Comparison of ENCODE assay signal across 10 cellular contexts in genomic region chr16:85453-85782, GRCh38. TPM values are rescaled to one million over a fixed set of nuclear protein-coding genes. Genes with fewer than 3 reads are reported as not detected.
A peak's percentile ranks its signal among the peaks of the same experiment; 100 is the strongest.
DNase-seq lines count a peak whose midpoint lies in the region; ATAC-seq, FAIRE-seq and TF ChIP-seq lines count a peak whose summit lies in the region.
"Had no signal": no experiment of that assay in that cellular context is flagged by ENCODE, and none has a peak within 500 bp of the region (broad histone marks: within the 10 kb centered on the region; RNA-seq: fewer than 3 reads in every experiment).

No MANE protein-coding gene starts in this region.

- no peak overlapping the region for H3K4me2 ChIP-seq in K562 (ENCODE audit: insufficient read depth, low read length)
- no peak overlapping the region for H3K4me2 ChIP-seq in osteoblast (ENCODE audit: insufficient read depth, low read length)

- H3K79me2 ChIP-seq in K562 (ENCODE audit: control insufficient read depth, insufficient read depth, low read length): no peaks in the 10 kb centered on the region
- H3K79me2 ChIP-seq in osteoblast (ENCODE audit: insufficient read depth, low read length): peaks cover 46% of the 10 kb centered on the region
- H3K79me2 ChIP-seq: parathyroid adenoma had no signal

- POLR2A ChIA-PET in K562 (lab: Yijun Ruan, JAX): interaction anchor here (0.6 to 2.8 kb wide), 6 partner anchors 8 to 1994 kb away, joined by 3 to 16 read pairs (median 3); partner anchors contain the start of gene RHBDF1

- no peak for TF ChIP-seq EP300 in K562 (IDR thresholded peaks at IDR 0.05; ENCODE audit: low read length)

- intact Hi-C loops in left ventricle myocardium inferior (cut with micrococcal nuclease) (no loop called here), right cardiac atrium (cut with DNase I) (no loop called here), K562 (cut with micrococcal nuclease) (no loop called here), uterus (cut with DNase I; ENCODE audit: low total_unique reads) (no loop called here)

- H3K27ac ChIP-seq in left ventricle myocardium inferior (replicated peaks) (peak overlapping the region; percentile 75), right cardiac atrium (ENCODE audit: low read length) (no peak overlapping the region), K562 (ENCODE audit: extremely low read depth, low read depth, low read length) (no peak overlapping the region), osteoblast (ENCODE audit: low read depth, low read length) (peak overlapping the region; percentile 65), uterus (peak overlapping the region; percentile 57 to 59)
- H3K27ac ChIP-seq: parathyroid adenoma had no signal

- CTCF ChIA-PET in K562 (lab: Yijun Ruan, JAX; ENCODE audit: low intra/inter-chr PET ratio): no interaction called here

- H4K20me1 ChIP-seq in K562 (replicated peaks; ENCODE audit: control insufficient read depth, insufficient read depth, low read length) (peaks cover 12% of the 10 kb centered on the region; the same call in 1 of the 2 replicates), osteoblast (ENCODE audit: insufficient read depth, low read length) (peaks cover 39% of the 10 kb centered on the region)

- TF ChIP-seq POLR2A in K562 (conservative IDR thresholded peaks at IDR 0.05) (no peak; the same call in 1 of the 2 replicates), uterus (IDR thresholded peaks at IDR 0.05) (no peak)

- H3K9me3 ChIP-seq in left ventricle myocardium inferior (replicated peaks): no peaks in the 10 kb centered on the region
- H3K9me3 ChIP-seq in right cardiac atrium (ENCODE audit: control insufficient read depth, low read length): no peaks in the 10 kb centered on the region
- H3K9me3 ChIP-seq in K562 (replicated peaks; ENCODE audit: control insufficient read depth, insufficient read depth, low read depth, low read length): no peaks in the 10 kb centered on the region
- no peaks in the 10 kb centered on the region for H3K9me3 ChIP-seq in osteoblast (ENCODE audit: low read depth, low read length)
- H3K9me3 ChIP-seq in uterus: no peaks in the 10 kb centered on the region

- no peak for ATAC-seq in right cardiac atrium
- ATAC-seq in K562: no peak

- no peak overlapping the region for H2AFZ ChIP-seq in K562 (ENCODE audit: low read depth, low read length)
- no peak overlapping the region for H2AFZ ChIP-seq in osteoblast (ENCODE audit: low read length)
- H2AFZ ChIP-seq: parathyroid adenoma had no signal

- peak overlapping the region in 1 of 2 experiments; percentile 65; a peak in 1 of 4 replicates for H3K9ac ChIP-seq in K562 (ENCODE audit: insufficient read depth in 1 of 2, low read depth in 2 of 2, low read length in 2 of 2)
- H3K9ac ChIP-seq: parathyroid adenoma had no signal

- 75% methylated on average over 16 of the region's 16 CpGs for WGBS in right cardiac atrium
- 89% methylated on average over 15 of the region's 16 CpGs for WGBS in K562 (ENCODE audit: insufficient coverage, low coverage, missing lambda C conversion rate)

- DNase-seq in left ventricle myocardium inferior: no peak
- no peak for DNase-seq in right cardiac atrium
- DNase-seq in K562 (ENCODE audit: extremely low read depth in 1 of 4, low spot score in 3 of 4): no peak
- no peak for DNase-seq in osteoblast (ENCODE audit: insufficient read length, low spot score, missing footprints)
- DNase-seq in uterus: no peak
- no peak for DNase-seq in stimulated activated CD4-positive, alpha-beta T cell treated with anti-CD3 and anti-CD28 coated beads, Interleukin-12 subunit alpha, Interleukin-12 subunit beta, amount 100 ng/mL, for 4 hours
- DNase-seq in SIG-M5 (lab: John Stamatoyannopoulos, UW): no peak
- no peak for DNase-seq in COR-L47 (lab: John Stamatoyannopoulos, UW)
- DNase-seq: activated effector memory CD4-positive, alpha-beta T cell treated with Interleukin-2 at 50 U/mL for 16 hours had no signal

- H3K27me3 ChIP-seq in left ventricle myocardium inferior (ENCODE audit: low read depth) (no peaks in the 10 kb centered on the region), right cardiac atrium (ENCODE audit: control insufficient read depth, insufficient read depth) (no peaks in the 10 kb centered on the region), K562 (ENCODE audit: control insufficient read depth in 2 of 2, insufficient read depth in 2 of 2, low read length in 2 of 2) (no peaks in the 10 kb centered on the region), osteoblast (ENCODE audit: insufficient read depth, low read length) (no peaks in the 10 kb centered on the region), uterus (no peaks in the 10 kb centered on the region)

- TF ChIP-seq RAD21 in K562 (CRISPR knock-in tag; conservative IDR thresholded peaks at IDR 0.05 in 1 of 2, IDR thresholded peaks at IDR 0.05 in 1 of 2): no peak

- no peak for FAIRE-seq in K562 (lab: Jason Lieb, UNC)

- H3K4me1 ChIP-seq in left ventricle myocardium inferior: peaks cover 39% of the 10 kb centered on the region
- peaks cover 7% of the 10 kb centered on the region for H3K4me1 ChIP-seq in right cardiac atrium (ENCODE audit: control insufficient read depth, insufficient read depth, low read length)
- peaks cover 2 to 54% of the 10 kb centered on the region in 2 experiments; a peak in 4 of 5 replicates for H3K4me1 ChIP-seq in K562 (replicated peaks in 1 of 2; ENCODE audit: control insufficient read depth in 2 of 2, insufficient read depth in 2 of 2, low read length in 2 of 2)
- H3K4me1 ChIP-seq in osteoblast (ENCODE audit: insufficient read depth, low read length): peaks cover 23% of the 10 kb centered on the region
- H3K4me1 ChIP-seq in uterus: peaks cover 0 to 17% of the 10 kb centered on the region in 2 donors

- no TSS peak for BruUV-seq in K562 (replicated peaks; lab: Mats Ljungman, UMichigan)

- peaks cover 3% of the 10 kb centered on the region for H3K9me1 ChIP-seq in K562 (ENCODE audit: control insufficient read depth, insufficient read depth, low read length)

- TF ChIP-seq CTCF in left ventricle myocardium inferior (IDR thresholded peaks at IDR 0.05; ENCODE audit: borderline replicate concordance) (no peak), K562 (IDR thresholded peaks at IDR 0.05 in 2 of 3, conservative IDR thresholded peaks at IDR 0.05 in 1 of 3; ENCODE audit: insufficient read depth in 2 of 3, low read depth in 1 of 3, low read length in 3 of 3) (no peak), osteoblast (IDR thresholded peaks at IDR 0.05; ENCODE audit: extremely low read depth, low read depth, low read length) (no peak), uterus (IDR thresholded peaks at IDR 0.05) (no peak)

- in situ Hi-C loops in K562 (cut with MboI): no loop called here

- peaks cover 63% of the 10 kb centered on the region for H3K36me3 ChIP-seq in left ventricle myocardium inferior
- peaks cover 82% of the 10 kb centered on the region; the same call in 2 of the 3 replicates for H3K36me3 ChIP-seq in K562 (ENCODE audit: control insufficient read depth, insufficient read depth, low read length)
- peaks cover 54% of the 10 kb centered on the region for H3K36me3 ChIP-seq in osteoblast (ENCODE audit: insufficient read depth, low read length)
- H3K36me3 ChIP-seq in uterus: no peaks in the 10 kb centered on the region

- H3K4me3 ChIP-seq in left ventricle myocardium inferior (no peak overlapping the region), right cardiac atrium (ENCODE audit: low read length) (no peak overlapping the region), K562 (no peak overlapping the region), osteoblast (ENCODE audit: insufficient read depth, low read length) (no peak overlapping the region), uterus (no peak overlapping the region)

RNA-seq across cellular contexts. Expression of gene MPG, which starts 7.4 kb away (rescaled TPM):
- total RNA-seq in left ventricle myocardium inferior: 44.5 TPM
- 10 to 100 TPM; 31.8 to 39.3 (median 37.9) TPM for total RNA-seq in right cardiac atrium
- polyA plus RNA-seq in right cardiac atrium: 56.8 TPM
- total RNA-seq in K562 (2011; cell fraction: chromatin; rRNA removed; ENCODE audit: low replicate concordance): 6.3 and 35.1 TPM in 2 replicates
- total RNA-seq in K562 (2011; cell fraction: nucleolus; rRNA removed): 52.2 and 54.0 TPM in 2 replicates
- total RNA-seq in K562 (2011; cell fraction: nucleoplasm; rRNA removed): 26.0 and 30.7 TPM in 2 replicates
- 192 and 226 TPM in 2 replicates for total RNA-seq in K562 (2014; rRNA removed)
- 5.0 and 6.1 TPM in 2 replicates for total RNA-seq in K562 (2014; rRNA removed; fragmentation: Illumina TruSeq; extraction: Trizol)
- total RNA-seq in K562 (2015; rRNA removed; fragmentation: Illumina TruSeq; extraction: Trizol): 47.1 and 52.8 TPM in 2 replicates
- 80.1 and 81.9 TPM in 2 replicates for total RNA-seq in K562 (2021)
- polyA plus RNA-seq in K562 (2011; rRNA removed): 36.2 and 52.2 TPM in 2 replicates
- polyA plus RNA-seq in K562 (2011; cell fraction: cytosol; rRNA removed): 102 and 222 TPM in 2 replicates
- polyA plus RNA-seq in K562 (2011; cell fraction: nucleus; rRNA removed): 38.8 and 51.3 TPM in 2 replicates
- 46.7 and 91.8 TPM in 2 replicates for polyA plus RNA-seq in K562 (2012)
- 21.1 and 55.2 TPM in 2 replicates for polyA plus RNA-seq in K562 (2014; fragmentation: Illumina TruSeq; extraction: Trizol)
- polyA plus RNA-seq in K562 (2014; fragmentation: Nextera tagmentation; extraction: Ambion mirVana): 1 to 10 TPM in 1 of 2 experiments, under 1 TPM in 1; 0.42 to 2.2 TPM
- polyA plus RNA-seq in K562 (2014; rRNA removed): 138 and 214 TPM in 2 replicates
- polyA minus RNA-seq in K562 (2011; rRNA and poly(A)+ RNA removed): 5.7 and 7.4 TPM in 2 replicates
- 34.4 and 54.7 TPM in 2 replicates for polyA minus RNA-seq in K562 (2011; cell fraction: cytosol; rRNA and poly(A)+ RNA removed)
- 15.9 and 16.8 TPM in 2 replicates for polyA minus RNA-seq in K562 (2011; cell fraction: nucleus; rRNA and poly(A)+ RNA removed)
- 180 and 189 TPM in 2 replicates for total RNA-seq in osteoblast
- total RNA-seq in uterus: 100 to 1,000 TPM in 1 of 4 donors, 10 to 100 TPM in 3; 35.7 to 305 (median 63.7) TPM

RNA-seq across cellular contexts. Expression of gene RHBDF1, which starts 13.0 kb away (rescaled TPM):
- 24.4 TPM for total RNA-seq in left ventricle myocardium inferior
- 10 to 100 TPM; 20.4 to 26.7 (median 24.2) TPM for total RNA-seq in right cardiac atrium
- 29.6 TPM for polyA plus RNA-seq in right cardiac atrium
- total RNA-seq in K562 (2011; cell fraction: chromatin; rRNA removed; ENCODE audit: low replicate concordance): 63.2 and 128 TPM in 2 replicates
- 70.9 and 80.0 TPM in 2 replicates for total RNA-seq in K562 (2011; cell fraction: nucleolus; rRNA removed)
- 60.5 TPM in 2 replicates for total RNA-seq in K562 (2011; cell fraction: nucleoplasm; rRNA removed)
- total RNA-seq in K562 (2014; rRNA removed): 4.5 and 5.9 TPM in 2 replicates
- total RNA-seq in K562 (2014; rRNA removed; fragmentation: Illumina TruSeq; extraction: Trizol): 1.2 and 1.3 TPM in 2 replicates
- 1.2 and 1.6 TPM in 2 replicates for total RNA-seq in K562 (2015; rRNA removed; fragmentation: Illumina TruSeq; extraction: Trizol)
- total RNA-seq in K562 (2021): 6.9 and 7.1 TPM in 2 replicates
- 8.2 and 20.0 TPM in 2 replicates for polyA plus RNA-seq in K562 (2011; rRNA removed)
- 9.3 and 10.9 TPM in 2 replicates for polyA plus RNA-seq in K562 (2011; cell fraction: cytosol; rRNA removed)
- 210 and 244 TPM in 2 replicates for polyA plus RNA-seq in K562 (2011; cell fraction: nucleus; rRNA removed)
- polyA plus RNA-seq in K562 (2012): 3.0 and 13.0 TPM in 2 replicates
- 4.2 and 5.5 TPM in 2 replicates for polyA plus RNA-seq in K562 (2014; fragmentation: Illumina TruSeq; extraction: Trizol)
- 1 to 10 TPM; 1.0 to 2.0 TPM for polyA plus RNA-seq in K562 (2014; fragmentation: Nextera tagmentation; extraction: Ambion mirVana)
- polyA plus RNA-seq in K562 (2014; rRNA removed): 6.0 and 6.9 TPM in 2 replicates
- 2.7 and 4.6 TPM in 2 replicates for polyA minus RNA-seq in K562 (2011; rRNA and poly(A)+ RNA removed)
- 3.7 and 10.0 TPM in 2 replicates for polyA minus RNA-seq in K562 (2011; cell fraction: cytosol; rRNA and poly(A)+ RNA removed)
- 15.8 and 22.8 TPM in 2 replicates for polyA minus RNA-seq in K562 (2011; cell fraction: nucleus; rRNA and poly(A)+ RNA removed)
- 32.2 and 39.5 TPM in 2 replicates for total RNA-seq in osteoblast
- 10 to 100 TPM; 14.7 to 79.0 (median 31.1) TPM for total RNA-seq in uterus

RNA-seq across cellular contexts. Expression of gene SNRNP25, which starts 31.8 kb away (rescaled TPM):
- total RNA-seq in left ventricle myocardium inferior: 71.2 TPM
- 10 to 100 TPM; 54.8 to 71.4 (median 62.3) TPM for total RNA-seq in right cardiac atrium
- 108 TPM for polyA plus RNA-seq in right cardiac atrium
- total RNA-seq in K562 (2011; cell fraction: chromatin; rRNA removed; ENCODE audit: low replicate concordance): 58.7 and 108 TPM in 2 replicates
- total RNA-seq in K562 (2011; cell fraction: nucleolus; rRNA removed): 59.2 and 64.4 TPM in 2 replicates
- 61.2 and 70.4 TPM in 2 replicates for total RNA-seq in K562 (2011; cell fraction: nucleoplasm; rRNA removed)
- 176 and 178 TPM in 2 replicates for total RNA-seq in K562 (2014; rRNA removed)
- total RNA-seq in K562 (2014; rRNA removed; fragmentation: Illumina TruSeq; extraction: Trizol): 78.8 and 107 TPM in 2 replicates
- total RNA-seq in K562 (2015; rRNA removed; fragmentation: Illumina TruSeq; extraction: Trizol): 106 and 108 TPM in 2 replicates
- total RNA-seq in K562 (2021): 123 and 124 TPM in 2 replicates
- polyA plus RNA-seq in K562 (2011; rRNA removed): 116 and 117 TPM in 2 replicates
- polyA plus RNA-seq in K562 (2011; cell fraction: cytosol; rRNA removed): 102 and 106 TPM in 2 replicates
- 107 and 113 TPM in 2 replicates for polyA plus RNA-seq in K562 (2011; cell fraction: nucleus; rRNA removed)
- polyA plus RNA-seq in K562 (2012): 70.9 and 149 TPM in 2 replicates
- polyA plus RNA-seq in K562 (2014; fragmentation: Illumina TruSeq; extraction: Trizol): 103 and 132 TPM in 2 replicates
- polyA plus RNA-seq in K562 (2014; fragmentation: Nextera tagmentation; extraction: Ambion mirVana): 10 to 100 TPM; 59.0 to 61.5 TPM
- polyA plus RNA-seq in K562 (2014; rRNA removed): 122 and 154 TPM in 2 replicates
- 48.3 and 52.8 TPM in 2 replicates for polyA minus RNA-seq in K562 (2011; rRNA and poly(A)+ RNA removed)
- polyA minus RNA-seq in K562 (2011; cell fraction: cytosol; rRNA and poly(A)+ RNA removed): 20.9 and 31.3 TPM in 2 replicates
- 18.3 and 31.3 TPM in 2 replicates for polyA minus RNA-seq in K562 (2011; cell fraction: nucleus; rRNA and poly(A)+ RNA removed)
- 9.4 and 14.5 TPM in 2 replicates for total RNA-seq in osteoblast
- total RNA-seq in uterus: 10 to 100 TPM in 3 of 4 donors, 1 to 10 TPM in 1; 8.0 to 38.4 (median 21.6) TPM

RNA-seq across cellular contexts. Expression of gene POLR3K, which starts 32.0 kb away (rescaled TPM):
- 11.7 TPM for total RNA-seq in left ventricle myocardium inferior
- 10 to 100 TPM in 3 of 4 donors, 1 to 10 TPM in 1; 9.8 to 13.4 (median 11.6) TPM for total RNA-seq in right cardiac atrium
- polyA plus RNA-seq in right cardiac atrium: 11.2 TPM
- total RNA-seq in K562 (2011; cell fraction: chromatin; rRNA removed; ENCODE audit: low replicate concordance): 53.1 and 79.0 TPM in 2 replicates
- 47.2 and 48.0 TPM in 2 replicates for total RNA-seq in K562 (2011; cell fraction: nucleolus; rRNA removed)
- 66.1 and 91.1 TPM in 2 replicates for total RNA-seq in K562 (2011; cell fraction: nucleoplasm; rRNA removed)
- total RNA-seq in K562 (2014; rRNA removed): 62.7 and 65.7 TPM in 2 replicates
- total RNA-seq in K562 (2014; rRNA removed; fragmentation: Illumina TruSeq; extraction: Trizol): 46.3 and 53.5 TPM in 2 replicates
- total RNA-seq in K562 (2015; rRNA removed; fragmentation: Illumina TruSeq; extraction: Trizol): 42.1 and 43.7 TPM in 2 replicates
- total RNA-seq in K562 (2021): 86.7 and 90.9 TPM in 2 replicates
- 86.0 and 95.2 TPM in 2 replicates for polyA plus RNA-seq in K562 (2011; rRNA removed)
- 138 TPM in 2 replicates for polyA plus RNA-seq in K562 (2011; cell fraction: cytosol; rRNA removed)
- polyA plus RNA-seq in K562 (2011; cell fraction: nucleus; rRNA removed): 48.9 and 51.4 TPM in 2 replicates
- polyA plus RNA-seq in K562 (2012): 55.3 and 115 TPM in 2 replicates
- 68.2 and 81.3 TPM in 2 replicates for polyA plus RNA-seq in K562 (2014; fragmentation: Illumina TruSeq; extraction: Trizol)
- polyA plus RNA-seq in K562 (2014; fragmentation: Nextera tagmentation; extraction: Ambion mirVana): 100 to 1,000 TPM; 304 to 315 TPM
- 120 and 135 TPM in 2 replicates for polyA plus RNA-seq in K562 (2014; rRNA removed)
- 81.3 and 98.4 TPM in 2 replicates for polyA minus RNA-seq in K562 (2011; rRNA and poly(A)+ RNA removed)
- 37.8 and 43.4 TPM in 2 replicates for polyA minus RNA-seq in K562 (2011; cell fraction: cytosol; rRNA and poly(A)+ RNA removed)
- polyA minus RNA-seq in K562 (2011; cell fraction: nucleus; rRNA and poly(A)+ RNA removed): 17.2 and 28.0 TPM in 2 replicates
- 1.4 and 2.1 TPM in 2 replicates for total RNA-seq in osteoblast
- total RNA-seq in uterus: 10 to 100 TPM in 1 of 4 donors, 1 to 10 TPM in 2, under 1 TPM in 1; 0.51 to 12.3 (median 4.0) TPM

RNA-seq across cellular contexts. Expression of gene NPRL3, which starts 53.1 kb away (rescaled TPM):
- total RNA-seq in left ventricle myocardium inferior: 18.4 TPM
- 10 to 100 TPM; 19.9 to 25.6 (median 22.7) TPM for total RNA-seq in right cardiac atrium
- 17.9 TPM for polyA plus RNA-seq in right cardiac atrium
- total RNA-seq in K562 (2011; cell fraction: chromatin; rRNA removed; ENCODE audit: low replicate concordance): 75.3 and 210 TPM in 2 replicates
- total RNA-seq in K562 (2011; cell fraction: nucleolus; rRNA removed): 101 and 104 TPM in 2 replicates
- total RNA-seq in K562 (2011; cell fraction: nucleoplasm; rRNA removed): 79.9 and 94.8 TPM in 2 replicates
- total RNA-seq in K562 (2014; rRNA removed): 8.4 and 10.9 TPM in 2 replicates
- 3.7 and 5.6 TPM in 2 replicates for total RNA-seq in K562 (2014; rRNA removed; fragmentation: Illumina TruSeq; extraction: Trizol)
- 4.4 and 7.9 TPM in 2 replicates for total RNA-seq in K562 (2015; rRNA removed; fragmentation: Illumina TruSeq; extraction: Trizol)
- 51.0 and 53.6 TPM in 2 replicates for total RNA-seq in K562 (2021)
- 9.7 and 26.3 TPM in 2 replicates for polyA plus RNA-seq in K562 (2011; rRNA removed)
- 14.6 and 15.5 TPM in 2 replicates for polyA plus RNA-seq in K562 (2011; cell fraction: cytosol; rRNA removed)
- 49.9 and 59.5 TPM in 2 replicates for polyA plus RNA-seq in K562 (2011; cell fraction: nucleus; rRNA removed)
- polyA plus RNA-seq in K562 (2012): 44.9 and 60.8 TPM in 2 replicates
- 38.9 and 54.1 TPM in 2 replicates for polyA plus RNA-seq in K562 (2014; fragmentation: Illumina TruSeq; extraction: Trizol)
- polyA plus RNA-seq in K562 (2014; fragmentation: Nextera tagmentation; extraction: Ambion mirVana): 1 to 10 TPM in 1 of 2 experiments, under 1 TPM in 1; 0.92 to 1.0 TPM
- 18.8 and 19.1 TPM in 2 replicates for polyA plus RNA-seq in K562 (2014; rRNA removed)
- polyA minus RNA-seq in K562 (2011; rRNA and poly(A)+ RNA removed): 13.2 and 14.2 TPM in 2 replicates
- 29.3 and 41.0 TPM in 2 replicates for polyA minus RNA-seq in K562 (2011; cell fraction: cytosol; rRNA and poly(A)+ RNA removed)
- polyA minus RNA-seq in K562 (2011; cell fraction: nucleus; rRNA and poly(A)+ RNA removed): 20.2 and 31.7 TPM in 2 replicates
- total RNA-seq in osteoblast: 10.1 and 10.6 TPM in 2 replicates
- total RNA-seq in uterus: 10 to 100 TPM; 13.9 to 34.8 (median 18.7) TPM

Comparison
In these comparisons a context has a peak if more than half of its experiments do, and no peak if none do; other contexts are left out.
1. H3K27ac ChIP-seq: peak in left ventricle myocardium inferior (single experiment), osteoblast (single experiment) and uterus (2 of 2); none in right cardiac atrium (single experiment) and K562 (single experiment).